In the genomic region with DNA sequence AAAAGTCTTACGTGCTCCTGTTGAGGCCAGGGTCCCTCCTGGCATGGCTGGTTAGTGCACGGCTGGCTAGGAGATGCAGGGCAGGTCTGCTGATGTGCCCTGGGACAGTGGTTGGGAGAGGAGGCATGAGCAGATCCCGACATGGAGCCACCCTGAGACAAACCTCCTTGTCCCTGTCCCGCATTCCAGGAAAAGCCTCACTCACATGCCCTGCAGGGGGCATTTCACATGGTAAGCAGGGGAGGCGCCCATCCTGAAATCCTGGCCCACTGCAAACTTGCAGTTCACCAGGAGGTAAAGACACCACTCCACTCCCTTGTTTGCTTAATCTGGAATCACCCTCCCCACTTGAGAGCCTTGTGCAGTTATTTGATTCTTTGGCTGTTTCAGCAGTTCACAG, we compare ENCODE assay signal across 25 cellular contexts.
A peak's percentile ranks its signal among the peaks of the same experiment; 100 is the strongest.
DNase-seq lines count a peak whose midpoint lies in the region; TF ChIP-seq lines count a peak whose summit lies in the region.
"Had no signal": no experiment of that assay in that cellular context is flagged by ENCODE, and none has a peak within 500 bp of the region (broad histone marks: within the 10 kb centered on the region; RNA-seq: fewer than 3 reads in every experiment).

No MANE protein-coding gene starts in this region.

- no peaks in the 10 kb centered on the region for H3K27me3 ChIP-seq in A673 (replicated peaks; ENCODE audit: insufficient read depth, low read depth, low read length, poor library complexity)
- no peaks in the 10 kb centered on the region for H3K27me3 ChIP-seq in H7 (ENCODE audit: control insufficient read depth, insufficient read depth, low read length)
- H3K27me3 ChIP-seq: BE2C, brain microvascular endothelial cell, SJCRH30, upper lobe of left lung had no signal

- H3K9me3 ChIP-seq in A673 (ENCODE audit: low read depth, low read length, poor library complexity, severe bottlenecking) = no peaks in the 10 kb centered on the region
- H3K9me3 ChIP-seq: BE2C, SJCRH30, upper lobe of left lung had no signal

- H3K36me3 Mint-ChIP-seq in activated CD4-positive, alpha-beta memory T cell treated with anti-CD3 and anti-CD28 coated beads for 36 hours = no peaks in the 10 kb centered on the region
- H3K36me3 Mint-ChIP-seq: activated naive CD4-positive, alpha-beta T cell treated with anti-CD3 and anti-CD28 coated beads, Interleukin-2, amount 10 ng/mL, durations not matched to agents 7 days and 5 days; IgD-negative memory B cell; T-cell had no signal

- BruUV-seq in A673 (replicated peaks; lab: Mats Ljungman, UMichigan) = no TSS peak

- H3K4me3 Mint-ChIP-seq in activated CD4-positive, alpha-beta memory T cell treated with anti-CD3 and anti-CD28 coated beads for 36 hours = no peak overlapping the region
- H3K4me3 Mint-ChIP-seq: activated naive CD4-positive, alpha-beta T cell treated with anti-CD3 and anti-CD28 coated beads, Interleukin-2, amount 10 ng/mL, durations not matched to agents 7 days and 5 days; IgD-negative memory B cell; neural crest cell; T-cell had no signal

- no peaks in the 10 kb centered on the region for H3K27me3 Mint-ChIP-seq in activated CD4-positive, alpha-beta memory T cell treated with anti-CD3 and anti-CD28 coated beads for 36 hours
- H3K27me3 Mint-ChIP-seq: activated naive CD4-positive, alpha-beta T cell treated with anti-CD3 and anti-CD28 coated beads, Interleukin-2, amount 10 ng/mL, durations not matched to agents 7 days and 5 days had no signal

- intact Hi-C loops in A673 (cut with micrococcal nuclease; ENCODE audit: unreplicated experiment) = no loop called here
- intact Hi-C loops in activated CD4-positive, alpha-beta memory T cell treated with anti-CD3 and anti-CD28 coated beads for 36 hours (cut with micrococcal nuclease) = no loop called here

- H3K27ac Mint-ChIP-seq in activated CD4-positive, alpha-beta memory T cell treated with anti-CD3 and anti-CD28 coated beads for 36 hours = no peak overlapping the region
- H3K27ac Mint-ChIP-seq: activated naive CD4-positive, alpha-beta T cell treated with anti-CD3 and anti-CD28 coated beads, Interleukin-2, amount 10 ng/mL, durations not matched to agents 7 days and 5 days; IgD-negative memory B cell; T-cell had no signal

- H3K36me3 ChIP-seq in A673 (ENCODE audit: insufficient read depth, low read length, poor library complexity, severe bottlenecking) (no peaks in the 10 kb centered on the region), H7 (replicated peaks; ENCODE audit: control insufficient read depth, insufficient read depth, low read length) (no peaks in the 10 kb centered on the region)
- H3K36me3 ChIP-seq: BE2C, brain microvascular endothelial cell, SJCRH30, upper lobe of left lung had no signal

- peak; percentile 15; the same call in 1 of the 2 replicates for TF ChIP-seq CTCF in A673 (conservative IDR thresholded peaks at IDR 0.05; ENCODE audit: low read depth, low read length)

- POLR2A ChIA-PET in A673 (lab: Charles Lee; ENCODE audit: low non-redundant PET) = no interaction called here
- POLR2A ChIA-PET in activated CD4-positive, alpha-beta memory T cell treated with anti-CD3 and anti-CD28 coated beads for 36 hours (lab: Charles Lee) = no interaction called here

- CTCF ChIA-PET in A673 (lab: Charles Lee) = no interaction called here
- CTCF ChIA-PET in activated CD4-positive, alpha-beta memory T cell treated with anti-CD3 and anti-CD28 coated beads for 36 hours (lab: Charles Lee) = no interaction called here

- no peaks in the 10 kb centered on the region for H3K4me1 ChIP-seq in A673 (ENCODE audit: insufficient read depth, low read length, poor library complexity, severe bottlenecking)
- H3K4me1 ChIP-seq: BE2C, SJCRH30, upper lobe of left lung had no signal

- H3K27ac ChIP-seq in A673 (ENCODE audit: low read depth, low read length, poor library complexity, severe bottlenecking) = no peak overlapping the region
- H3K27ac ChIP-seq: brain microvascular endothelial cell, SJCRH30, upper lobe of left lung had no signal

- no peaks in the 10 kb centered on the region for H3K9me3 Mint-ChIP-seq in activated CD4-positive, alpha-beta memory T cell treated with anti-CD3 and anti-CD28 coated beads for 36 hours
- H3K9me3 Mint-ChIP-seq: activated naive CD4-positive, alpha-beta T cell treated with anti-CD3 and anti-CD28 coated beads, Interleukin-2, amount 10 ng/mL, durations not matched to agents 7 days and 5 days; neural crest cell had no signal

- no peaks in the 10 kb centered on the region for H3K4me1 Mint-ChIP-seq in activated CD4-positive, alpha-beta memory T cell treated with anti-CD3 and anti-CD28 coated beads for 36 hours (ENCODE audit: low read depth)
- H3K4me1 Mint-ChIP-seq: activated naive CD4-positive, alpha-beta T cell treated with anti-CD3 and anti-CD28 coated beads, Interleukin-2, amount 10 ng/mL, durations not matched to agents 7 days and 5 days; neural crest cell; T-cell had no signal

- H3K4me3 ChIP-seq in A673 (ENCODE audit: low read depth, low read length, poor library complexity, severe bottlenecking) = no peak overlapping the region
- no peak overlapping the region for H3K4me3 ChIP-seq in H7 (ENCODE audit: insufficient read depth, low read depth, low read length)
- H3K4me3 ChIP-seq: SJCRH30, upper lobe of left lung had no signal

- DNase-seq in A673 (ENCODE audit: low spot score) = peak; percentile 13
- peak; percentile 44 for DNase-seq in H7
- DNase-seq in NCI-H510A (lab: John Stamatoyannopoulos, UW) = peak; percentile 53
- DNase-seq in iPS DF 4.7 (ENCODE audit: extremely low read depth, low spot score) = peak; percentile 41
- no peak for DNase-seq in activated CD4-positive, alpha-beta memory T cell treated with anti-CD3 and anti-CD28 coated beads for 36 hours
- no peak for DNase-seq in middle frontal gyrus (ENCODE audit: extremely low spot score, low spot score)
- DNase-seq in NCI-H2081 (lab: John Stamatoyannopoulos, UW) = no peak
- DNase-seq in occipital lobe (lab: John Stamatoyannopoulos, UW) = no peak
- DNase-seq: activated CD4-positive, CD25-positive, alpha-beta regulatory T cell; activated naive CD4-positive, alpha-beta T cell treated with anti-CD3 and anti-CD28 coated beads, Interleukin-2, amount 10 ng/mL, durations not matched to agents 7 days and 5 days; amniotic stem cell; BE2C; brain microvascular endothelial cell; DND-41; left cardiac atrium; NCI-H1092; NCI-H187; NCI-H524; SJCRH30; stimulated activated CD4-positive, alpha-beta T cell treated with anti-CD3 and anti-CD28 coated beads, Interleukin-12 subunit alpha, Interleukin-12 subunit beta, amount 100 ng/mL, for 4 hours; stimulated activated CD4-positive, alpha-beta T cell treated with anti-CD3 and anti-CD28 coated beads, Interleukin-4, amount 100 ng/mL, for 1 hour; T-cell; upper lobe of left lung had no signal

Comparison
In these comparisons a context has a peak if more than half of its experiments do, and no peak if none do; other contexts are left out.
1. DNase-seq: peak in A673 (single experiment), H7 (single experiment), NCI-H510A (single experiment) and iPS DF 4.7 (single experiment); none in activated CD4-positive, alpha-beta memory T cell treated with anti-CD3 and anti-CD28 coated beads for 36 hours (single experiment), middle frontal gyrus (single experiment), NCI-H2081 (0 of 2) and occipital lobe (single experiment).